8 cellular contexts compared by ENCODE assay signal in the genomic region with DNA sequence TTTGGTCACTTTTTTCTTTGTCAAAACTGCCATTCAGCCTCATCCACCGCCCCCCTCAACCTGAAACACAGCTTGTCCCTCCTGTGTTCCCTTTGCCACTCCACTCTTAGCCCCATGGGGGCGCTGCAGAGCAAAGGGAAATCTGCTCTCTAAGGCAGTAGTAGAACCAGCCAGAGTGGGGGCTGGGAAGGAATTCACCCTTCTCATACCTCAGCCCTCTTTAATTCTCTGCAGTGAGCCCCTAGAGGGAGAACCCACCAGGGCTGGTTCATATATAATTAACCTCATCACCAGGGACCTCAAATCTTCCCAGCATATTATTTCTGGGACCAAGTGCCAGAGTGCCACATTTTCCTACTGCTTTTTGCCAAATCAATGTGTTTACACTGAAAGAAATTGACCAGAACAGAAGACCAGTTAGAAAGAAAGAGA. TPM values are rescaled to one million over a fixed set of nuclear protein-coding genes. Genes with fewer than 3 reads are reported as not detected.
DNase-seq lines count a peak whose midpoint lies in the region; ATAC-seq and TF ChIP-seq lines count a peak whose summit lies in the region.

No MANE protein-coding gene starts in this region.

- H3K27ac Mint-ChIP-seq in IgD-negative memory B cell (peak overlapping the region in 2 of 3 donors; percentile 21 to 91), neural crest cell (ENCODE audit: unreplicated experiment) (peak overlapping the region; percentile 58)
- H3K27ac Mint-ChIP-seq in activated T-cell treated with anti-CD3 and anti-CD28 coated beads, Interleukin-2, amount 50 U/mL, for 24 hours = peak overlapping the region; percentile 100

- CTCF ChIA-PET in PC-3 (lab: Charles Lee) = interaction anchor here (0.5 to 1.2 kb wide), 2 partner anchors 302 to 1207 kb away, joined by 4 read pairs; no protein-coding TSS in a partner anchor

- no peaks in the 10 kb centered on the region for H4K20me1 ChIP-seq in PC-3 (ENCODE audit: low read length)

- peak overlapping the region; percentile 23; the same call in 1 of the 2 replicates for H3K4me2 ChIP-seq in PC-3 (ENCODE audit: low read length)

- ATAC-seq in PC-3 = peak; percentile 30

- H3K4me1 ChIP-seq in PC-3 (ENCODE audit: insufficient read depth, low read length) (peaks cover 39% of the 10 kb centered on the region), stomach (peaks cover 19 to 57% (median 36%) of the 10 kb centered on the region in 4 donors)

- H3K4me3 ChIP-seq in PC-3 (ENCODE audit: low read length) = no peak overlapping the region
- H3K4me3 ChIP-seq in stomach = no peak overlapping the region

- no peak for TF ChIP-seq POLR2A in stomach (IDR thresholded peaks at IDR 0.05)

- BruUV-seq in PC-3 (replicated peaks; lab: Mats Ljungman, UMichigan) = no TSS peak

- DNase-seq in NCI-H748 (lab: John Stamatoyannopoulos, UW; ENCODE audit: unreplicated experiment) = peak; percentile 52
- no peak for DNase-seq in NCI-H748 treated with DMSO at 0.1 percent for 48 hours (lab: John Stamatoyannopoulos, UW)
- peak; percentile 96 for DNase-seq in PC-3
- peak; percentile 95 for DNase-seq in activated T-cell treated with anti-CD3 and anti-CD28 coated beads, Interleukin-2, amount 50 U/mL, for 24 hours
- DNase-seq in fibroblast of gingiva (ENCODE audit: low read depth) = peak; percentile 64
- peak; percentile 91 for DNase-seq in neural crest cell (ENCODE audit: low read depth, low spot score)
- peak; percentile 96 for DNase-seq in stomach

- TF ChIP-seq CTCF in PC-3 (conservative IDR thresholded peaks at IDR 0.05; ENCODE audit: low read depth, low read length) (peak; percentile 98), neural crest cell (conservative IDR thresholded peaks at IDR 0.05) (peak; percentile 97), stomach (IDR thresholded peaks at IDR 0.05) (peak in 5 of 7 experiments; percentile 92 to 98 (median 93))

- H3K9ac ChIP-seq in PC-3 (ENCODE audit: low read length) = no peak overlapping the region

- intact Hi-C loops in PC-3 (cut with micrococcal nuclease) = loop anchor here (1.0 to 10.0 kb wide), 4 partner anchors 166 to 939 kb away; no protein-coding TSS in a partner anchor
- intact Hi-C loops in stomach (cut with DNase I; ENCODE audit: low total_unique reads) = no loop called here

- peaks cover 30 to 53% (median 43%) of the 10 kb centered on the region in 3 donors for H3K4me1 Mint-ChIP-seq in IgD-negative memory B cell
- H3K4me1 Mint-ChIP-seq in activated T-cell treated with anti-CD3 and anti-CD28 coated beads, Interleukin-2, amount 50 U/mL, for 24 hours (ENCODE audit: low read depth) = peaks cover 56% of the 10 kb centered on the region
- peaks cover 53% of the 10 kb centered on the region for H3K4me1 Mint-ChIP-seq in neural crest cell

- H2AFZ ChIP-seq in PC-3 (ENCODE audit: low read length) = no peak overlapping the region

- no peaks in the 10 kb centered on the region for H3K9me2 ChIP-seq in PC-3 (replicated peaks; ENCODE audit: low read length)

- 2 to 9% (median 6%) methylated on average over 2 of the region's 2 CpGs for WGBS in stomach, 5 donors

- H3K36me3 ChIP-seq in PC-3 (ENCODE audit: low read depth, low read length) (no peaks in the 10 kb centered on the region), stomach (no peaks in the 10 kb centered on the region)

- H3K27me3 ChIP-seq in PC-3 (ENCODE audit: low read length) = no peaks in the 10 kb centered on the region
- H3K27me3 ChIP-seq in stomach = no peaks in the 10 kb centered on the region

- no peaks in the 10 kb centered on the region for H3F3A ChIP-seq in PC-3 (ENCODE audit: low read length, unreplicated experiment)

- H3K9me3 ChIP-seq in PC-3 (ENCODE audit: low read length) (no peaks in the 10 kb centered on the region), stomach (no peaks in the 10 kb centered on the region)

- no peaks in the 10 kb centered on the region for H3K9me3 Mint-ChIP-seq in IgD-negative memory B cell
- H3K9me3 Mint-ChIP-seq in activated T-cell treated with anti-CD3 and anti-CD28 coated beads, Interleukin-2, amount 50 U/mL, for 24 hours = no peaks in the 10 kb centered on the region
- no peaks in the 10 kb centered on the region for H3K9me3 Mint-ChIP-seq in neural crest cell

- POLR2A ChIA-PET in PC-3 (lab: Charles Lee; ENCODE audit: unreplicated experiment) = interaction anchor here (0.7 kb wide), 2 partner anchors 195 to 786 kb away, joined by 3 to 6 read pairs; no protein-coding TSS in a partner anchor

- H3K4me3 Mint-ChIP-seq in IgD-negative memory B cell (peak overlapping the region in 2 of 4 donors; percentile 39 to 93), neural crest cell (peak overlapping the region; percentile 88)
- H3K4me3 Mint-ChIP-seq in activated T-cell treated with anti-CD3 and anti-CD28 coated beads, Interleukin-2, amount 50 U/mL, for 24 hours = peak overlapping the region; percentile 98

- H3K36me3 Mint-ChIP-seq in IgD-negative memory B cell (no peaks in the 10 kb centered on the region), neural crest cell (ENCODE audit: low read depth) (no peaks in the 10 kb centered on the region)
- peaks cover 27% of the 10 kb centered on the region for H3K36me3 Mint-ChIP-seq in activated T-cell treated with anti-CD3 and anti-CD28 coated beads, Interleukin-2, amount 50 U/mL, for 24 hours (ENCODE audit: low read depth)

- peaks cover 20% of the 10 kb centered on the region for H3K79me2 ChIP-seq in PC-3 (ENCODE audit: low read length)

- peaks cover 13% of the 10 kb centered on the region for H3K27me3 Mint-ChIP-seq in IgD-negative memory B cell
- H3K27me3 Mint-ChIP-seq in activated T-cell treated with anti-CD3 and anti-CD28 coated beads, Interleukin-2, amount 50 U/mL, for 24 hours = no peaks in the 10 kb centered on the region
- H3K27me3 Mint-ChIP-seq in neural crest cell (ENCODE audit: low read depth) = peaks cover 10% of the 10 kb centered on the region

- H3K27ac ChIP-seq in PC-3 (ENCODE audit: low read length) (no peak overlapping the region), stomach (peak overlapping the region in 4 of 5 donors; percentile 93 to 100 (median 98))

- TF ChIP-seq EP300 in stomach (IDR thresholded peaks at IDR 0.05) = no peak

RNA-seq across cellular contexts. Expression of a gene that starts 2.8 kb away (rescaled TPM):
- polyA plus RNA-seq in IgD-negative memory B cell = 3.1 TPM
- 7.7 and 11.8 TPM in 2 replicates for total RNA-seq in PC-3 (2014; rRNA removed)
- total RNA-seq in neural crest cell = 6.4 and 9.6 TPM in 2 replicates
- total RNA-seq in stomach = 100 to 1,000 TPM in 1 of 5 donors, 10 to 100 TPM in 4; 11.6 to 112 (median 39.7) TPM
- 10 to 100 TPM; 11.1 to 36.1 (median 23.4) TPM for polyA plus RNA-seq in stomach

RNA-seq across cellular contexts. Expression of a gene that starts 45.7 kb away (rescaled TPM):
- polyA plus RNA-seq in IgD-negative memory B cell (not detected), stomach (not detected)
- total RNA-seq in PC-3 (2014; rRNA removed) (not detected in 2 replicates), neural crest cell (not detected in 2 replicates), stomach (not detected)
